In the genomic region with DNA sequence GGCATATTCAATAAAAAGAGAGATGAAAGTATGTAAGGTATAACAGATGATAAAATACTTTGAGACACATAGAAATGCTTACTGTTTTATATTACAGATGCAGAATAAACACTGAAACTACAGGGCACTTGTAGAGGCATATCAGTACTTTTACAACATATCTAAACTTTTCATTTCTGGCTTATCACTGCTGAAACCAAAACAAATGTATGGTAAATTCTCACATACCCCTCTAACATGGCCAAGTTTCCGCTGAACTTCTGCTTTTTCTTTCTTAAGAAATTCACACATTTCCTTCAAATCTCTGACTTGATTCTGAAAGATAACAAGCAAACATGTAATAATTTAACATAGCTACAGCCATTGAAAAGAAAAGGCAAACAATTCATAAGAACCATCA, we compare ENCODE assay signal across 13 cellular contexts. TPM values are rescaled to one million over a fixed set of nuclear protein-coding genes. Genes with fewer than 3 reads are reported as not detected.
DNase-seq lines count a peak whose midpoint lies in the region; ATAC-seq and TF ChIP-seq lines count a peak whose summit lies in the region.
"Had no signal": no experiment of that assay in that cellular context is flagged by ENCODE, and none has a peak within 500 bp of the region (broad histone marks: within the 10 kb centered on the region; RNA-seq: fewer than 3 reads in every experiment).

No MANE protein-coding gene starts in this region.

- DNase-seq in memory B cell (ENCODE audit: low spot score in 2 of 2) = no peak
- no peak for DNase-seq in dorsolateral prefrontal cortex
- DNase-seq in SJCRH30 = no peak
- DNase-seq in SIG-M5 (lab: John Stamatoyannopoulos, UW) = no peak
- DNase-seq: natural killer cell, NCI-H2107 had no signal

- H3K27me3 ChIP-seq in dorsolateral prefrontal cortex (no peaks in the 10 kb centered on the region), SJCRH30 (no peaks in the 10 kb centered on the region)

- H3K4me3 ChIP-seq in dorsolateral prefrontal cortex (no peak overlapping the region), SJCRH30 (no peak overlapping the region)
- H3K4me3 ChIP-seq: smooth muscle cell had no signal

- no peak for TF ChIP-seq CTCF in dorsolateral prefrontal cortex (IDR thresholded peaks at IDR 0.05 in 54 of 56, conservative IDR thresholded peaks at IDR 0.05 in 2 of 56; ENCODE audit: low read depth in 1 of 56, partially characterized antibody in 56 of 56)

- intact Hi-C loops in dorsolateral prefrontal cortex (cut with DNase I) = no loop called here

- H3K27ac ChIP-seq in dorsolateral prefrontal cortex (no peak overlapping the region), SJCRH30 (no peak overlapping the region)
- H3K27ac ChIP-seq: RWPE1 had no signal

- peaks cover 23% of the 10 kb centered on the region for H3K36me3 Mint-ChIP-seq in memory B cell

- H3K27me3 Mint-ChIP-seq in memory B cell = no peaks in the 10 kb centered on the region

- peaks cover 6% of the 10 kb centered on the region for H3K4me1 Mint-ChIP-seq in memory B cell

- H3K27ac Mint-ChIP-seq in memory B cell = peak overlapping the region; percentile 4
- H3K27ac Mint-ChIP-seq: natural killer cell had no signal

- no peak overlapping the region for H3K4me3 Mint-ChIP-seq in memory B cell
- H3K4me3 Mint-ChIP-seq: natural killer cell had no signal

- no peaks in the 10 kb centered on the region for H3K9me3 ChIP-seq in SJCRH30 (replicated peaks)

- ATAC-seq in GM18909 (IDR thresholded peaks at IDR 0.05; ENCODE audit: poor library complexity, unreplicated experiment) (peak; percentile 79), GM21737 (IDR thresholded peaks at IDR 0.05; ENCODE audit: unreplicated experiment) (peak; percentile 75), HG03196 (IDR thresholded peaks at IDR 0.05; ENCODE audit: unreplicated experiment) (peak; percentile 78), memory B cell (ENCODE audit: low read depth) (no peak)

- peaks cover 24% of the 10 kb centered on the region for H3K36me3 ChIP-seq in SJCRH30

- H3K9me3 Mint-ChIP-seq in memory B cell = no peaks in the 10 kb centered on the region
- H3K9me3 Mint-ChIP-seq: natural killer cell had no signal

- H3K4me1 ChIP-seq in SJCRH30 = no peaks in the 10 kb centered on the region

RNA-seq across cellular contexts. Expression of a gene that starts 33.3 kb away (rescaled TPM):
- 1 to 10 TPM in 7 of 120 experiments, under 1 TPM in 109, not detected in 4; 0.13 to 1.3 (median 0.44) TPM for total RNA-seq in dorsolateral prefrontal cortex
- 0.28 TPM in 1 of 2 replicates, not detected in the other for total RNA-seq in SJCRH30 (2014; rRNA removed; shearing (Covaris generic))
- total RNA-seq: bronchial epithelial cell, HT1080 had no signal
